Comparison of ENCODE assay signal across 7 cellular contexts in genomic region chr17:40065041-40065770, GRCh38.
DNase-seq lines count a peak whose midpoint lies in the region; ATAC-seq and TF ChIP-seq lines count a peak whose summit lies in the region.

No MANE protein-coding gene starts in this region.

- H3K27ac ChIP-seq in HUES48 (ENCODE audit: low read depth, low read length): peak overlapping the region; percentile 59
- peak overlapping the region; percentile 89 for H3K27ac ChIP-seq in subcutaneous abdominal adipose tissue (ENCODE audit: low read depth, low read length)

- ATAC-seq in GM19455 (IDR thresholded peaks at IDR 0.05; ENCODE audit: unreplicated experiment): no peak

- H3K9ac ChIP-seq in HUES48 (ENCODE audit: low read depth, low read length): no peak overlapping the region
- H3K9ac ChIP-seq in subcutaneous abdominal adipose tissue (ENCODE audit: low read length in 5 of 5): peak overlapping the region in 4 of 5 donors; percentile 52 to 93 (median 64)

- H3K36me3 ChIP-seq in HUES48 (ENCODE audit: control insufficient read depth, insufficient read depth, low read length): no peaks in the 10 kb centered on the region
- H3K36me3 ChIP-seq in subcutaneous abdominal adipose tissue (ENCODE audit: control insufficient read depth in 5 of 5, insufficient read depth in 5 of 5, low read length in 5 of 5): peaks cover 0 to 4% (median 0%) of the 10 kb centered on the region in 5 donors

- H3K9me3 ChIP-seq in HUES48 (ENCODE audit: control insufficient read depth, insufficient read depth, low read length) (no peaks in the 10 kb centered on the region), subcutaneous abdominal adipose tissue (ENCODE audit: control insufficient read depth in 5 of 5, low read length in 5 of 5) (no peaks in the 10 kb centered on the region)

- no peak for TF ChIP-seq CTCF in astrocyte of the cerebellum (IDR thresholded peaks at IDR 0.05; ENCODE audit: low read depth, low read length, missing control alignments)

- H3K4me1 ChIP-seq in HUES48 (ENCODE audit: control insufficient read depth, insufficient read depth, low read length): peaks cover 53% of the 10 kb centered on the region
- peaks cover 33 to 73% (median 70%) of the 10 kb centered on the region in 5 donors for H3K4me1 ChIP-seq in subcutaneous abdominal adipose tissue (ENCODE audit: control insufficient read depth in 5 of 5, insufficient read depth in 5 of 5, low read length in 5 of 5)

- H3K4me3 ChIP-seq in HUES48 (ENCODE audit: low read depth, low read length) (peak overlapping the region; percentile 28; the same call in 1 of the 2 replicates), astrocyte of the cerebellum (ENCODE audit: low read depth, low read length) (peak overlapping the region; percentile 94), subcutaneous abdominal adipose tissue (ENCODE audit: low read depth in 1 of 5, low read length in 5 of 5) (peak overlapping the region; percentile 90 to 99 (median 96))

- no peak for DNase-seq in astrocyte of the cerebellum (ENCODE audit: low read depth)
- peak; percentile 41 for DNase-seq in kidney tubule cell (ENCODE audit: low spot score)
- no peak for DNase-seq in SKM-1 (lab: John Stamatoyannopoulos, UW; ENCODE audit: unreplicated experiment)
- DNase-seq in GF-D8 (lab: John Stamatoyannopoulos, UW): no peak

- in situ Hi-C loops in astrocyte of the cerebellum (cut with HindIII; ENCODE audit: low sequenced_read_pairs): loop anchor here (5.0 kb wide), 1 partner anchor 33 kb away; no protein-coding TSS in a partner anchor

- H3K27me3 ChIP-seq in HUES48 (ENCODE audit: control insufficient read depth, insufficient read depth, low read length) (peaks cover 15% of the 10 kb centered on the region), subcutaneous abdominal adipose tissue (ENCODE audit: control insufficient read depth in 5 of 5, insufficient read depth in 4 of 5, low read length in 5 of 5) (no peaks in the 10 kb centered on the region)

Comparison
In these comparisons a context has a peak if more than half of its experiments do, and no peak if none do; other contexts are left out.
1. H3K4me3 ChIP-seq: peak in every context shown above with its lines; median percentile 96 in subcutaneous abdominal adipose tissue; 94 in astrocyte of the cerebellum; 28 in HUES48.